Comparison of ENCODE assay signal across 16 cellular contexts in genomic region chr11:61526956-61527731, GRCh38. TPM values are rescaled to one million over a fixed set of nuclear protein-coding genes. Genes with fewer than 3 reads are reported as not detected.
DNase-seq lines count a peak whose midpoint lies in the region; ATAC-seq and TF ChIP-seq lines count a peak whose summit lies in the region.
"Had no signal": no experiment of that assay in that cellular context is flagged by ENCODE, and none has a peak within 500 bp of the region (broad histone marks: within the 10 kb centered on the region; RNA-seq: fewer than 3 reads in every experiment).

No MANE protein-coding gene starts in this region.

- no peaks in the 10 kb centered on the region for H4K20me1 ChIP-seq in SK-N-SH (ENCODE audit: insufficient read depth)

- in situ Hi-C loops in SK-MEL-5 (cut with HindIII; ENCODE audit: low pct_unique_long_range_greater_than_20kb, low sequenced_read_pairs): no loop called here

- CTCF ChIA-PET in SK-N-SH (lab: Yijun Ruan, JAX): interaction anchor here (0.8 to 33.4 kb wide), 15 partner anchors 9 to 112 kb away, joined by 3 to 670 read pairs (median 5); partner anchors contain the start of gene LRRC10B

- H3K9ac ChIP-seq in SK-N-SH: no peak overlapping the region

- H3K27ac ChIP-seq in SK-N-SH (ENCODE audit: low read depth in 2 of 2, low read length in 1 of 2): peak overlapping the region in 1 of 2 experiments; percentile 91; a peak in 2 of 4 replicates
- no peak overlapping the region for H3K27ac ChIP-seq in esophagus squamous epithelium
- H3K27ac ChIP-seq: A549 had no signal

- no peak for TF ChIP-seq RAD21 in SK-N-SH (IDR thresholded peaks at IDR 0.05; ENCODE audit: low read length)

- no peak for TF ChIP-seq POLR2A in esophagus squamous epithelium (IDR thresholded peaks at IDR 0.05)

- intact Hi-C loops in esophagus squamous epithelium (cut with DNase I): no loop called here

- TF ChIP-seq CTCF in SK-N-SH (IDR thresholded peaks at IDR 0.05): no peak
- no peak for TF ChIP-seq CTCF in esophagus squamous epithelium (IDR thresholded peaks at IDR 0.05)

- DNase-seq in SK-N-SH: peak; percentile 61
- peak; percentile 8 for DNase-seq in SK-MEL-5 (ENCODE audit: low read depth, low spot score)
- peak; percentile 70 for DNase-seq in left kidney (ENCODE audit: low read depth, low spot score)
- DNase-seq in GOT3 (lab: John Stamatoyannopoulos, UW): no peak
- no peak for DNase-seq in esophagus squamous epithelium (lab: John Stamatoyannopoulos, UW)
- DNase-seq: Calu3; CD8-positive, alpha-beta T cell; NCI-H1417; NCI-H1930; SIG-M5 had no signal

- no peaks in the 10 kb centered on the region for H3K36me3 ChIP-seq in SK-N-SH (replicated peaks in 1 of 2; ENCODE audit: control insufficient read depth in 1 of 2, insufficient read depth in 2 of 2, low read length in 1 of 2)
- H3K36me3 ChIP-seq in esophagus squamous epithelium: no peaks in the 10 kb centered on the region
- H3K36me3 ChIP-seq: BLaER1 had no signal

- H3K27me3 ChIP-seq in SK-N-SH (ENCODE audit: insufficient read depth): peaks cover 15% of the 10 kb centered on the region; the same call in 1 of the 2 replicates
- peaks cover 0 to 71% (median 0%) of the 10 kb centered on the region in 4 donors for H3K27me3 ChIP-seq in esophagus squamous epithelium
- H3K27me3 ChIP-seq: BLaER1 had no signal

- WGBS in SK-N-SH (ENCODE audit: low lambda C conversion rate): 69% methylated on average over 19 of the region's 20 CpGs
- 67 to 75% methylated on average over 14 to 20 of the region's 20 CpGs for WGBS in esophagus squamous epithelium, 2 donors

- no peak overlapping the region for H3K4me2 ChIP-seq in SK-N-SH
- H3K4me2 ChIP-seq: A549 had no signal

- H2AFZ ChIP-seq in SK-N-SH (ENCODE audit: low read depth): no peak overlapping the region

- H3K4me3 ChIP-seq in SK-N-SH (ENCODE audit: low read depth in 2 of 2, low read length in 1 of 2) (no peak overlapping the region), esophagus squamous epithelium (no peak overlapping the region)
- H3K4me3 ChIP-seq: A549, BLaER1 had no signal

- peaks cover 0 to 60% of the 10 kb centered on the region in 2 experiments; a peak in 2 of 4 replicates for H3K4me1 ChIP-seq in SK-N-SH (ENCODE audit: control insufficient read depth in 1 of 2, insufficient read depth in 2 of 2, low read depth in 1 of 2, low read length in 1 of 2)
- no peaks in the 10 kb centered on the region for H3K4me1 ChIP-seq in esophagus squamous epithelium
- H3K4me1 ChIP-seq: A549 had no signal

- POLR2A ChIA-PET in SK-N-SH (lab: Yijun Ruan, JAX): interaction anchor here (1.1 to 1.4 kb wide), 2 partner anchors 50 to 98 kb away, joined by 3 read pairs; partner anchors contain the start of genes CPSF7 and SDHAF2

- H3K9me3 ChIP-seq in SK-N-SH (no peaks in the 10 kb centered on the region), esophagus squamous epithelium (no peaks in the 10 kb centered on the region)
- H3K9me3 ChIP-seq: A549, BLaER1 had no signal

- H3F3A ChIP-seq in SK-N-SH (replicated peaks; ENCODE audit: insufficient read depth): no peaks in the 10 kb centered on the region

- no peaks in the 10 kb centered on the region for H3K9me2 ChIP-seq in SK-N-SH

- no peaks in the 10 kb centered on the region for H3K79me2 ChIP-seq in SK-N-SH (ENCODE audit: insufficient read depth)

- ATAC-seq in SK-N-SH treated with all-trans-retinoic acid at 6 μM for 48 hours (no peak), GM18867 (IDR thresholded peaks at IDR 0.05; ENCODE audit: unreplicated experiment) (no peak)
- ATAC-seq: A549; CD8-positive, alpha-beta T cell had no signal

- TF ChIP-seq EP300 in SK-N-SH (IDR thresholded peaks at IDR 0.05; ENCODE audit: borderline replicate concordance in 1 of 2, low read depth in 1 of 2, low read length in 1 of 2): no peak; a peak in 1 of 4 replicates

TF ChIP-seq in SK-N-SH, 30 proteins besides CTCF, POLR2A, EP300 and RAD21:
- TF ChIP-seq JUND (IDR thresholded peaks at IDR 0.05): no peak
- peak; percentile 64 for TF ChIP-seq CHD2 (IDR thresholded peaks at IDR 0.05; ENCODE audit: low read length, partially characterized antibody)
- peak; percentile 54 for TF ChIP-seq GATA2 (CRISPR knock-in tag; IDR thresholded peaks at IDR 0.05)
- no peak for TF ChIP-seq EZH2phosphoT487 (IDR thresholded peaks at IDR 0.05; ENCODE audit: borderline replicate concordance, low read depth)
- TF ChIP-seq RXRA (IDR thresholded peaks at IDR 0.05; ENCODE audit: borderline replicate concordance, low read depth): no peak

TF ChIP-seq in SK-N-SH treated with all-trans-retinoic acid at 6 μM for 48 hours, 23 proteins besides CTCF, POLR2A, EP300 and RAD21 (continues in another document):
- TF ChIP-seq SNAI2 (CRISPR knock-in tag; IDR thresholded peaks at IDR 0.05): no peak
- no peak for TF ChIP-seq PPARA (CRISPR knock-in tag; IDR thresholded peaks at IDR 0.05; ENCODE audit: borderline replicate concordance)
- TF ChIP-seq CSDC2 (CRISPR knock-in tag; IDR thresholded peaks at IDR 0.05): no peak
- TF ChIP-seq, protein P1, sequence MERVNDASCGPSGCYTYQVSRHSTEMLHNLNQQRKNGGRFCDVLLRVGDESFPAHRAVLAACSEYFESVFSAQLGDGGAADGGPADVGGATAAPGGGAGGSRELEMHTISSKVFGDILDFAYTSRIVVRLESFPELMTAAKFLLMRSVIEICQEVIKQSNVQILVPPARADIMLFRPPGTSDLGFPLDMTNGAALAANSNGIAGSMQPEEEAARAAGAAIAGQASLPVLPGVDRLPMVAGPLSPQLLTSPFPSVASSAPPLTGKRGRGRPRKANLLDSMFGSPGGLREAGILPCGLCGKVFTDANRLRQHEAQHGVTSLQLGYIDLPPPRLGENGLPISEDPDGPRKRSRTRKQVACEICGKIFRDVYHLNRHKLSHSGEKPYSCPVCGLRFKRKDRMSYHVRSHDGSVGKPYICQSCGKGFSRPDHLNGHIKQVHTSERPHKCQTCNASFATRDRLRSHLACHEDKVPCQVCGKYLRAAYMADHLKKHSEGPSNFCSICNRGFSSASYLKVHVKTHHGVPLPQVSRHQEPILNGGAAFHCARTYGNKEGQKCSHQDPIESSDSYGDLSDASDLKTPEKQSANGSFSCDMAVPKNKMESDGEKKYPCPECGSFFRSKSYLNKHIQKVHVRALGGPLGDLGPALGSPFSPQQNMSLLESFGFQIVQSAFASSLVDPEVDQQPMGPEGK (CRISPR knock-in tag; IDR thresholded peaks at IDR 0.05; ENCODE audit: borderline replicate concordance): no peak
- no peak for TF ChIP-seq ESRRG (CRISPR knock-in tag; IDR thresholded peaks at IDR 0.05)
- TF ChIP-seq ZNF8 (CRISPR knock-in tag; IDR thresholded peaks at IDR 0.05): no peak
- TF ChIP-seq TOX (CRISPR knock-in tag; IDR thresholded peaks at IDR 0.05; ENCODE audit: borderline replicate concordance): no peak
- TF ChIP-seq ARNTL (CRISPR knock-in tag; IDR thresholded peaks at IDR 0.05; ENCODE audit: borderline replicate concordance, low read depth): no peak
- no peak for TF ChIP-seq ZFP30 (CRISPR knock-in tag; IDR thresholded peaks at IDR 0.05)
- TF ChIP-seq, protein P2, sequence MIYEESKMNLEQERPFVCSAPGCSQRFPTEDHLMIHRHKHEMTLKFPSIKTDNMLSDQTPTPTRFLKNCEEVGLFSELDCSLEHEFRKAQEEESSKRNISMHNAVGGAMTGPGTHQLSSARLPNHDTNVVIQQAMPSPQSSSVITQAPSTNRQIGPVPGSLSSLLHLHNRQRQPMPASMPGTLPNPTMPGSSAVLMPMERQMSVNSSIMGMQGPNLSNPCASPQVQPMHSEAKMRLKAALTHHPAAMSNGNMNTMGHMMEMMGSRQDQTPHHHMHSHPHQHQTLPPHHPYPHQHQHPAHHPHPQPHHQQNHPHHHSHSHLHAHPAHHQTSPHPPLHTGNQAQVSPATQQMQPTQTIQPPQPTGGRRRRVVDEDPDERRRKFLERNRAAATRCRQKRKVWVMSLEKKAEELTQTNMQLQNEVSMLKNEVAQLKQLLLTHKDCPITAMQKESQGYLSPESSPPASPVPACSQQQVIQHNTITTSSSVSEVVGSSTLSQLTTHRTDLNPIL (CRISPR knock-in tag; IDR thresholded peaks at IDR 0.05; ENCODE audit: low read depth): no peak
- TF ChIP-seq TCF4 (CRISPR knock-in tag; IDR thresholded peaks at IDR 0.05; ENCODE audit: borderline replicate concordance): no peak
- TF ChIP-seq ZNF70 (CRISPR knock-in tag; IDR thresholded peaks at IDR 0.05): no peak

RNA-seq across cellular contexts. Expression of gene LRRC10B, which starts 18.6 kb away (rescaled TPM):
- 0.11 TPM in 1 of 2 replicates, not detected in the other for polyA plus RNA-seq in SK-N-SH (2012; rRNA removed)
- polyA plus RNA-seq in SK-N-SH (2012; cell fraction: cytosol; rRNA removed): 0.03 and 0.12 TPM in 2 replicates
- polyA plus RNA-seq in SK-N-SH (2012; cell fraction: nucleus; rRNA removed): 0.02 and 0.08 TPM in 2 replicates
- not detected in 2 replicates for total RNA-seq in SK-MEL-5 (2014; rRNA removed; shearing (Covaris generic))
- not detected in 2 replicates for polyA plus RNA-seq in SK-MEL-5 (2015; cell fraction: cytosol; rRNA removed)
- not detected in 2 replicates for polyA plus RNA-seq in SK-MEL-5 (2015; cell fraction: nucleus; rRNA removed)
- total RNA-seq in esophagus squamous epithelium: 1 to 10 TPM in 1 of 4 donors, under 1 TPM in 1, not detected in 2; 0.76 to 1.3 TPM
- total RNA-seq: Calu3; CD8-positive, alpha-beta T cell; H4; RPMI7951 had no signal

RNA-seq across cellular contexts. Expression of gene SYT7, which starts 53.7 kb away (rescaled TPM):
- polyA plus RNA-seq in SK-N-SH (2012; rRNA removed): 1.1 and 1.4 TPM in 2 replicates
- 1.5 and 3.4 TPM in 2 replicates for polyA plus RNA-seq in SK-N-SH (2012; cell fraction: cytosol; rRNA removed)
- 1.9 and 3.2 TPM in 2 replicates for polyA plus RNA-seq in SK-N-SH (2012; cell fraction: nucleus; rRNA removed)
- 0.69 and 2.6 TPM in 2 replicates for total RNA-seq in SK-MEL-5 (2014; rRNA removed; shearing (Covaris generic))
- 1.6 and 1.9 TPM in 2 replicates for polyA plus RNA-seq in SK-MEL-5 (2015; cell fraction: cytosol; rRNA removed)
- polyA plus RNA-seq in SK-MEL-5 (2015; cell fraction: nucleus; rRNA removed): 0.79 and 5.2 TPM in 2 replicates
- total RNA-seq in esophagus squamous epithelium: 1 to 10 TPM; 1.6 to 2.9 (median 1.9) TPM
- total RNA-seq: CD8-positive, alpha-beta T cell had no signal

Comparison
In these comparisons a context has a peak if more than half of its experiments do, and no peak if none do; other contexts are left out.
1. DNase-seq: peak in SK-N-SH (single experiment), SK-MEL-5 (single experiment) and left kidney (single experiment); none in GOT3 (single experiment) and esophagus squamous epithelium (single experiment).